8 cellular contexts compared by ENCODE assay signal in the genomic region with DNA sequence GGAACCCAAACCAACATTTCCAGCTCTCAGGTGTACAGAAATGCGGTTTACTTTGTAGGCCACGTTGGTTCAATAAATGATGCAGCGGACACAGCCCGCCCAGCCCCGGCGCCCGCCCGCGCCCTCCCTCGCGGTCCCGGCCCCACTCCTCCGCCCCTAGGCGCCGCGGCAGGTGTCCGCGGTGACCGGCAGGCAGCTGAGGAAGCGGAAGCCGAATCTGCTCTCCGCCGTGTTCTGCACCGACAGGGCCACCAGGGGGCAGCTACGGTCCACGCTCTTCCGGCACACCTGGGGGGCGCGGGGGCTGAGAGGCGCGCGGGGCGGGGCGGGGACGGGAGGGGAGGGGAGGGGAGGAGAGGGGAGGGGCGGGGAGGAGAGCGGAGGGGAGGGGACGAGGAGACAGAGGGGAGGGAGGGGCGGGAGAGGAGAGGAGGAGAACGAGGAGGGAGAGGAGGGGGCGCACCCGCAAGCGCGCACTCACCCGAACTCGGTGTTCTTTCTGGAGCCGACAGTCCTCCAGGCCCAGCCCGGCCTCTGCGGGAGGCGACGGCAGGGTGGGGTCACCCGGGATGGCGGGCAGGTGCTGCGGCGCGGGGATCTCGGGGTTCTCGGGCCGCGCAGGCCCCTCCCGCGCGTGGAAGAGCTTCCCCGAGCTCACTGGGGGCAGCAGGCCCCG. TPM values are rescaled to one million over a fixed set of nuclear protein-coding genes. Genes with fewer than 3 reads are reported as not detected.
DNase-seq lines count a peak whose midpoint lies in the region; ATAC-seq and TF ChIP-seq lines count a peak whose summit lies in the region.

No MANE protein-coding gene starts in this region.

- peaks cover 0 to 6% (median 4%) of the 10 kb centered on the region in 3 donors for H3K4me1 Mint-ChIP-seq in IgD-negative memory B cell
- no peaks in the 10 kb centered on the region for H3K4me1 Mint-ChIP-seq in activated T-helper 17 cell treated with anti-CD3 and anti-CD28 coated beads, Interleukin-2, amount 50 U/mL, for 72 hours

- H3K9me3 ChIP-seq in Peyer's patch, result no peaks in the 10 kb centered on the region
- H3K9me3 ChIP-seq in prostate gland, result no peaks in the 10 kb centered on the region

- intact Hi-C loops in prostate gland (cut with DNase I) (no loop called here), sciatic nerve (cut with DNase I) (no loop called here)

- WGBS in prostate gland, result under 1% methylated on average over 50 of the region's 65 CpGs

- H3K9me3 Mint-ChIP-seq in IgD-negative memory B cell, result no peaks in the 10 kb centered on the region
- no peaks in the 10 kb centered on the region for H3K9me3 Mint-ChIP-seq in activated T-helper 17 cell treated with anti-CD3 and anti-CD28 coated beads, Interleukin-2, amount 50 U/mL, for 72 hours

- H3K4me1 ChIP-seq in Peyer's patch (peaks cover 0 to 28% (median 21%) of the 10 kb centered on the region in 4 donors), prostate gland (replicated peaks) (peaks cover 12% of the 10 kb centered on the region)

- H3K4me3 ChIP-seq in Peyer's patch (peak overlapping the region; percentile 31 to 50 (median 50)), prostate gland (peak overlapping the region; percentile 28 to 45)

- DNase-seq in DMS79 treated with DMSO at 0.1 percent for 48 hours (lab: John Stamatoyannopoulos, UW) (peak; percentile 40), DMS79 (lab: John Stamatoyannopoulos, UW) (no peak), Peyer's patch (peak; percentile 74 to 89 (median 84)), glomerular visceral epithelial cell (ENCODE audit: extremely low spot score) (peak; percentile 82), prostate gland (ENCODE audit: low spot score) (peak; percentile 73), sciatic nerve (ENCODE audit: low spot score) (no peak)

- no peaks in the 10 kb centered on the region for H3K36me3 Mint-ChIP-seq in IgD-negative memory B cell
- no peaks in the 10 kb centered on the region for H3K36me3 Mint-ChIP-seq in activated T-helper 17 cell treated with anti-CD3 and anti-CD28 coated beads, Interleukin-2, amount 50 U/mL, for 72 hours (ENCODE audit: low read depth)

- H3K27ac Mint-ChIP-seq in IgD-negative memory B cell, result peak overlapping the region in 1 of 3 donors; percentile 68
- H3K27ac Mint-ChIP-seq in activated T-helper 17 cell treated with anti-CD3 and anti-CD28 coated beads, Interleukin-2, amount 50 U/mL, for 72 hours, result no peak overlapping the region

- no peaks in the 10 kb centered on the region for H3K27me3 Mint-ChIP-seq in IgD-negative memory B cell
- H3K27me3 Mint-ChIP-seq in activated T-helper 17 cell treated with anti-CD3 and anti-CD28 coated beads, Interleukin-2, amount 50 U/mL, for 72 hours, result no peaks in the 10 kb centered on the region

- peaks cover 0 to 9% of the 10 kb centered on the region in 2 donors for H3K27me3 ChIP-seq in Peyer's patch
- H3K27me3 ChIP-seq in prostate gland (replicated peaks; ENCODE audit: insufficient read depth), result no peaks in the 10 kb centered on the region

- TF ChIP-seq CTCF in Peyer's patch (IDR thresholded peaks at IDR 0.05) (peak; percentile 44 to 75 (median 70)), prostate gland (IDR thresholded peaks at IDR 0.05) (peak; percentile 38 to 80 (median 74))

- TF ChIP-seq POLR2A in Peyer's patch (IDR thresholded peaks at IDR 0.05) (no peak), prostate gland (IDR thresholded peaks at IDR 0.05) (peak; percentile 23)

- H3K36me3 ChIP-seq in Peyer's patch (no peaks in the 10 kb centered on the region), prostate gland (no peaks in the 10 kb centered on the region)

- H3K27ac ChIP-seq in Peyer's patch (peak overlapping the region in 1 of 4 donors; percentile 49), prostate gland (peak overlapping the region in 1 of 2 donors; percentile 30)

- peak; percentile 87 for ATAC-seq in activated T-helper 17 cell treated with anti-CD3 and anti-CD28 coated beads, Interleukin-2, amount 50 U/mL, for 72 hours (replicated peaks)
- no peak for ATAC-seq in sciatic nerve

- peak overlapping the region in 3 of 4 donors; percentile 52 to 65 (median 58) for H3K4me3 Mint-ChIP-seq in IgD-negative memory B cell
- peak overlapping the region; percentile 17 for H3K4me3 Mint-ChIP-seq in activated T-helper 17 cell treated with anti-CD3 and anti-CD28 coated beads, Interleukin-2, amount 50 U/mL, for 72 hours

RNA-seq across cellular contexts. Expression of a gene that starts 5.6 kb away (rescaled TPM):
- polyA plus RNA-seq in IgD-negative memory B cell, result 3.8 TPM
- total RNA-seq in Peyer's patch, result 10 to 100 TPM in 3 of 4 donors, 1 to 10 TPM in 1; 6.6 to 32.9 (median 14.1) TPM
- 1 to 10 TPM; 2.7 to 6.6 TPM for total RNA-seq in activated T-helper 17 cell treated with anti-CD3 and anti-CD28 coated beads, Interleukin-2, amount 50 U/mL, for 72 hours
- 10 to 100 TPM in 1 of 2 donors, 1 to 10 TPM in 1; 8.7 to 19.2 TPM for total RNA-seq in prostate gland
- total RNA-seq in sciatic nerve, result 1.3 TPM

RNA-seq across cellular contexts. Expression of a gene that starts 5.8 kb away (rescaled TPM):
- 42.0 TPM for polyA plus RNA-seq in IgD-negative memory B cell
- 100 to 1,000 TPM in 3 of 4 donors, 10 to 100 TPM in 1; 80.9 to 340 (median 172) TPM for total RNA-seq in Peyer's patch
- 10 to 100 TPM; 22.7 to 37.7 TPM for total RNA-seq in activated T-helper 17 cell treated with anti-CD3 and anti-CD28 coated beads, Interleukin-2, amount 50 U/mL, for 72 hours
- 100 to 1,000 TPM in 1 of 2 donors, 10 to 100 TPM in 1; 49.4 to 107 TPM for total RNA-seq in prostate gland
- total RNA-seq in sciatic nerve, result 7.5 TPM

RNA-seq across cellular contexts. Expression of a gene that starts 17.6 kb away (rescaled TPM):
- 2.6 TPM for polyA plus RNA-seq in IgD-negative memory B cell
- total RNA-seq in Peyer's patch (1 to 10 TPM in 2 of 4 donors, under 1 TPM in 2; 0.67 to 4.1 (median 2.4) TPM), prostate gland (1 to 10 TPM; 1.9 to 9.1 TPM), sciatic nerve (1.4 TPM)
- 1 to 10 TPM; 1.1 to 4.4 TPM for total RNA-seq in activated T-helper 17 cell treated with anti-CD3 and anti-CD28 coated beads, Interleukin-2, amount 50 U/mL, for 72 hours

RNA-seq across cellular contexts. Expression of a gene that starts 19.6 kb away (rescaled TPM):
- 22.5 TPM for polyA plus RNA-seq in IgD-negative memory B cell
- 10 to 100 TPM; 27.4 to 55.3 (median 35.1) TPM for total RNA-seq in Peyer's patch
- 10 to 100 TPM; 29.5 to 73.2 TPM for total RNA-seq in activated T-helper 17 cell treated with anti-CD3 and anti-CD28 coated beads, Interleukin-2, amount 50 U/mL, for 72 hours
- 10 to 100 TPM; 47.0 to 62.8 TPM for total RNA-seq in prostate gland
- total RNA-seq in sciatic nerve, result 45.2 TPM

RNA-seq across cellular contexts. Expression of a gene that starts 21.3 kb away (rescaled TPM):
- 15.4 TPM for polyA plus RNA-seq in IgD-negative memory B cell
- total RNA-seq in Peyer's patch (10 to 100 TPM; 48.4 to 88.0 (median 57.8) TPM), prostate gland (10 to 100 TPM; 20.8 to 55.2 TPM), sciatic nerve (33.5 TPM)
- total RNA-seq in activated T-helper 17 cell treated with anti-CD3 and anti-CD28 coated beads, Interleukin-2, amount 50 U/mL, for 72 hours, result 10 to 100 TPM; 37.8 to 55.6 TPM

Comparison
In these comparisons a context has a peak if more than half of its experiments do, and no peak if none do; other contexts are left out.
1. DNase-seq: peak in DMS79 treated with DMSO at 0.1 percent for 48 hours (single experiment), Peyer's patch (3 of 3), glomerular visceral epithelial cell (single experiment) and prostate gland (single experiment); none in DMS79 (single experiment) and sciatic nerve (single experiment).